ENCODE assay signal across 12 cellular contexts in the genomic region with DNA sequence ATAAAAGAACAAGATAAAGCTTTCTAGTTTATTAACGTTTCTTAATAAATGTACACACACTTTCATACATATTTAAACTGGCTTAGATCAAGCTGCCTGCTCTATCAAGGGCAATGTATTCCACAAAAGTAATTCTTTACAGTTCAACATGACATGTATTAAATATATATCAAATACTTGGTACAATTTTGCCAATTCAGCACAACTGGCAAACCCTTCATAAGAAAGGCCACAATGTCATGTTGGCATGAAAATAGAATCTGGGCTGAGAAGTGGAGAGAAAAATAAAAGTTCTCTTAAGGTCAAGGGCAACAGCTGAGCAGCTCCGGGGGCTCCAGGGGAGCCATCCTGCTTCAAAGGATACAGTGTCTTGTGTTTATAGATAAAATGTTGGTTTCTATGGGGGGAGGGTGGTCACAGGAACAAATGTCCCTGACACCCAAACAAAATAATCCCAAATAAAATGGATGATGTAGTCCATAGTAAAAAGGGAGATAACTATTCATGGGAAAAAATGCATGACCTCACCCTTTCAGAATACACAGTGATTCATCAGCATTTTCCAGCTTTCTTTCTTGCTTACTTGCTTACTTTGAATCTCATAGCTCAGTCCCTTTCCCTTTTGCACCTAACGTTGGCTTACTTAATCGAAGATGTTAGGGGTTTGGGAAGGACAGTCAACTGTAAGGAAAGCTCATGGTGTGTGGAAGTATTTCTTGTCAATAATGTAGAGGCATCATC.
DNase-seq lines count a peak whose midpoint lies in the region; ATAC-seq, FAIRE-seq and TF ChIP-seq lines count a peak whose summit lies in the region.
"Had no signal": no experiment of that assay in that cellular context is flagged by ENCODE, and none has a peak within 500 bp of the region (broad histone marks: within the 10 kb centered on the region; RNA-seq: fewer than 3 reads in every experiment).

No MANE protein-coding gene starts in this region.

- no peak overlapping the region for H3K4me3 ChIP-seq in dorsolateral prefrontal cortex

- no peak for TF ChIP-seq CTCF in dorsolateral prefrontal cortex (IDR thresholded peaks at IDR 0.05 in 54 of 56, conservative IDR thresholded peaks at IDR 0.05 in 2 of 56; ENCODE audit: low read depth in 1 of 56, partially characterized antibody in 56 of 56)

- ATAC-seq in GM19395 (IDR thresholded peaks at IDR 0.05; ENCODE audit: unreplicated experiment) = no peak
- ATAC-seq: Right ventricle myocardium inferior had no signal

- intact Hi-C loops in head of caudate nucleus (cut with DNase I) = no loop called here
- intact Hi-C loops in dorsolateral prefrontal cortex (cut with DNase I) = loop anchor here in 1 of 2 donors (5.0 kb wide), 1 partner anchor 903 kb away; a partner anchor contains a TSS

- no peaks in the 10 kb centered on the region for H3K27me3 ChIP-seq in dorsolateral prefrontal cortex

- peak; percentile 37 for FAIRE-seq in endometrium (lab: Jason Lieb, UNC)

- H3K27ac ChIP-seq in dorsolateral prefrontal cortex = no peak overlapping the region

- DNase-seq in AG20443 (ENCODE audit: low spot score) (peak; percentile 56), OCI-M1 (lab: John Stamatoyannopoulos, UW) (peak; percentile 17), myocyte (ENCODE audit: low read depth) (peak; percentile 85), head of caudate nucleus (no peak), UCSD-AML1 (lab: John Stamatoyannopoulos, UW; ENCODE audit: unreplicated experiment) (no peak), dorsolateral prefrontal cortex (no peak)
- DNase-seq: activated B cell treated with CpG ODN at 0.5 μM for 24 hours; hypothalamus; stimulated activated naive CD4-positive, alpha-beta T cell treated with Interleukin-2 at 50 U/mL for 16 hours had no signal

Comparison
In these comparisons a context has a peak if more than half of its experiments do, and no peak if none do; other contexts are left out.
1. DNase-seq: peak in AG20443 (single experiment), OCI-M1 (single experiment) and myocyte (single experiment); none in head of caudate nucleus (0 of 42), UCSD-AML1 (single experiment) and dorsolateral prefrontal cortex (0 of 10).